Comparison of ENCODE assay signal across 8 cellular contexts in the genomic region with DNA sequence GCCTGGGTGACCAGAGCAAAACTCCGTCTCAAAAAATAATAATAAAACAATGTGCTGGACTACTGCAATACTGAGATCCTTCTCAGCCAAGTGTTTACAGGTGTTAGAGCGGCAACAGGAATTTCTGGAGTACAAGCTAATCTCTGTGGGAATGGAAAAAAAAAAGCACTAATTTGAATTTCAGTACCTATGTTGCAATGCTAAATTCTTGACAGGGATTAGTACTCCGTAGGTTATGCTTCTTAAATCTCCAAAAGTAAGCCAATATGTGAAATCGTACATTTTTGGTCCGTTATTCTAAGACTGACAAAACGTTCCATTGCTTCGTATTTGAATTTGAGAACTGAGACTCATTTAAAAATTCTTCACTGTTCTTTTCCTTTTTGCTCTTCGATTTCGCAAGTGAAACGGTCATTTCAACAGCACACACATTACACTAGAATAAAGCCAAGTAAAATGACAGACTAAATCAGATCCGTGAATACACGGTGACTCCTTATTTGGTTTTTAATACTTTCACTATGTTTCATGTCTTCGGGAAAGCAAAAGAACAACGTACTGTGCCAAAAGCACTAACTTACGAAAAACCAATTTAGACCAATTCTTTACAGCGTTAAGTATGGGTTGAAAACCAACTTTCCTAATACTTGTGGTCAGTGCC. TPM values are rescaled to one million over a fixed set of nuclear protein-coding genes. Genes with fewer than 3 reads are reported as not detected.
DNase-seq lines count a peak whose midpoint lies in the region; ATAC-seq and TF ChIP-seq lines count a peak whose summit lies in the region.

No MANE protein-coding gene starts in this region.

- no peaks in the 10 kb centered on the region for H3K36me3 ChIP-seq in IMR-90 (ENCODE audit: control insufficient read depth, insufficient read depth, low read length)
- H3K36me3 ChIP-seq in adrenal gland (replicated peaks in 1 of 2) = no peaks in the 10 kb centered on the region
- H3K36me3 ChIP-seq in thyroid gland = no peaks in the 10 kb centered on the region

- H3K79me1 ChIP-seq in IMR-90 (ENCODE audit: low read depth in 1 of 2, low read length in 2 of 2) = peaks cover 5 to 27% of the 10 kb centered on the region in 2 experiments; a peak in 3 of 4 replicates

- no peaks in the 10 kb centered on the region for H3K27me3 Mint-ChIP-seq in CD14-positive monocyte (ENCODE audit: low read depth in 3 of 3)

- H3K9me1 ChIP-seq in IMR-90 (ENCODE audit: insufficient read depth, low read length) = peaks cover 12% of the 10 kb centered on the region

- H3K4me1 ChIP-seq in IMR-90 (ENCODE audit: control insufficient read depth, insufficient read depth, low read length) (peaks cover 17% of the 10 kb centered on the region), adrenal gland (replicated peaks in 1 of 2) (peaks cover 16 to 41% of the 10 kb centered on the region in 2 donors), thyroid gland (peaks cover 37 to 47% of the 10 kb centered on the region in 2 donors)

- no peak for TF ChIP-seq RAD21 in IMR-90 (IDR thresholded peaks at IDR 0.05; ENCODE audit: low read length)

- BruUV-seq in IMR-90 (replicated peaks; lab: Mats Ljungman, UMichigan) = TSS peak; percentile 63

- H2AK5ac ChIP-seq in IMR-90 (ENCODE audit: low read depth, low read length) = 0 out of 2 replicates have a peak overlapping the region, but pooled peaks have one; percentile 2

- ATAC-seq in IMR-90 (ENCODE audit: low read depth) = no peak
- ATAC-seq in GM21447 (IDR thresholded peaks at IDR 0.05; ENCODE audit: unreplicated experiment) = no peak
- ATAC-seq in HG03045 (IDR thresholded peaks at IDR 0.05; ENCODE audit: unreplicated experiment) = no peak

- H3K36me3 Mint-ChIP-seq in CD14-positive monocyte = peaks cover 1 to 4% of the 10 kb centered on the region in 2 donors

- dilution Hi-C loops in IMR-90 (cut with HindIII; ENCODE audit: low sequenced_read_pairs, unreplicated experiment) = no loop called here

- no peak overlapping the region for H2AK9ac ChIP-seq in IMR-90 (replicated peaks; ENCODE audit: low read depth, low read length, poor library complexity)

- intact Hi-C loops in CD14-positive monocyte (cut with micrococcal nuclease) = loop anchor here in 1 of 2 donors (2.0 kb wide), 1 partner anchor 69 kb away; no protein-coding TSS in a partner anchor
- intact Hi-C loops in IMR-90 (cut with micrococcal nuclease) = no loop called here
- intact Hi-C loops in adrenal gland (cut with DNase I) = no loop called here
- intact Hi-C loops in thyroid gland (cut with DNase I) = loop anchor here (5.0 kb wide), 1 partner anchor 67 kb away; no protein-coding TSS in a partner anchor

- H3K18ac ChIP-seq in IMR-90 (ENCODE audit: low read depth, low read length) = peak overlapping the region; percentile 83

- TF ChIP-seq POLR2A in IMR-90 (IDR thresholded peaks at IDR 0.05; ENCODE audit: low read depth, low read length) (no peak), adrenal gland (IDR thresholded peaks at IDR 0.05) (peak in 1 of 2 donors; percentile 25), thyroid gland (IDR thresholded peaks at IDR 0.05) (no peak)

- DNase-seq in CD14-positive monocyte (ENCODE audit: low spot score) (no peak), IMR-90 (peak; percentile 45), adrenal gland (no peak), thyroid gland (no peak), hypothalamus (lab: John Stamatoyannopoulos, UW) (no peak)

- H4K8ac ChIP-seq in IMR-90 (ENCODE audit: low read depth in 2 of 2, low read length in 2 of 2) = peak overlapping the region; percentile 44 to 65

- H2BK120ac ChIP-seq in IMR-90 (ENCODE audit: low read depth, low read length) = peak overlapping the region; percentile 48

- H3K56ac ChIP-seq in IMR-90 (ENCODE audit: extremely low read depth, insufficient read depth, low read length) = peak overlapping the region; percentile 68

- peak overlapping the region; percentile 72 for H3K4ac ChIP-seq in IMR-90 (ENCODE audit: low read depth, low read length)

- peaks cover 44% of the 10 kb centered on the region for H3K4me1 Mint-ChIP-seq in CD14-positive monocyte

- 25% methylated on average over 7 of the region's 16 CpGs; no CpG with 5 or more reads in 1 of the 2 experiments for WGBS in IMR-90 (ENCODE audit: extremely low coverage in 2 of 2, insufficient read length in 1 of 2), 2 experiments
- 23 to 28% (median 26%) methylated on average over 16 of the region's 16 CpGs for WGBS in adrenal gland, 4 donors
- 16 to 27% methylated on average over 16 of the region's 16 CpGs for WGBS in thyroid gland, 2 donors

- peak overlapping the region; percentile 43 for H3K23ac ChIP-seq in IMR-90 (ENCODE audit: low read depth, low read length)

- peak overlapping the region; percentile 89 for H3K4me2 ChIP-seq in IMR-90 (ENCODE audit: low read depth, low read length)

- peaks cover 19% of the 10 kb centered on the region for H4K20me1 ChIP-seq in IMR-90 (ENCODE audit: insufficient read depth, low read length)

- H3K9me3 Mint-ChIP-seq in CD14-positive monocyte = no peaks in the 10 kb centered on the region

- peak overlapping the region; percentile 51 for H4K5ac ChIP-seq in IMR-90 (ENCODE audit: low read depth, low read length)

- no peaks in the 10 kb centered on the region for H3K27me3 ChIP-seq in IMR-90 (ENCODE audit: control insufficient read depth, insufficient read depth, low read length)
- H3K27me3 ChIP-seq in adrenal gland = no peaks in the 10 kb centered on the region
- no peaks in the 10 kb centered on the region for H3K27me3 ChIP-seq in layer of hippocampus (ENCODE audit: control insufficient read depth, insufficient read depth, low read length)
- no peaks in the 10 kb centered on the region for H3K27me3 ChIP-seq in thyroid gland

- peak overlapping the region; percentile 23 for H4K91ac ChIP-seq in IMR-90 (ENCODE audit: insufficient read depth, low read depth, low read length)

- H3K9me3 ChIP-seq in IMR-90 (ENCODE audit: control insufficient read depth, insufficient read depth, low read length) = no peaks in the 10 kb centered on the region
- no peaks in the 10 kb centered on the region for H3K9me3 ChIP-seq in adrenal gland (replicated peaks in 1 of 3)
- no peaks in the 10 kb centered on the region for H3K9me3 ChIP-seq in thyroid gland

- H3K27ac Mint-ChIP-seq in CD14-positive monocyte = peak overlapping the region; percentile 80 to 91 (median 88)

- no peak overlapping the region for H2AFZ ChIP-seq in IMR-90 (replicated peaks; ENCODE audit: low read length, poor library complexity)

- in situ Hi-C loops in IMR-90 (cut with MboI; ENCODE audit: low sequenced_read_pairs) = loop anchor here (25.0 kb wide), 1 partner anchor 783 kb away; the partner anchor contains the start of gene SLC3A2

- H2BK15ac ChIP-seq in IMR-90 (ENCODE audit: low read depth, low read length) = peak overlapping the region; percentile 17; the same call in 1 of the 3 replicates

- H2BK20ac ChIP-seq in IMR-90 (ENCODE audit: low read depth, low read length) = no peak overlapping the region

- peak overlapping the region; percentile 93 for H3K9ac ChIP-seq in IMR-90 (ENCODE audit: low read depth, low read length)

- no peak for TF ChIP-seq CTCF in CD14-positive monocyte (IDR thresholded peaks at IDR 0.05)
- TF ChIP-seq CTCF in IMR-90 (conservative IDR thresholded peaks at IDR 0.05; ENCODE audit: low read depth, low read length) = no peak
- peak in 1 of 6 experiments; percentile 19 for TF ChIP-seq CTCF in adrenal gland (IDR thresholded peaks at IDR 0.05)
- TF ChIP-seq CTCF in thyroid gland (IDR thresholded peaks at IDR 0.05) = peak in 1 of 6 experiments; percentile 26

- CTCF ChIA-PET in IMR-90 (lab: Yijun Ruan, JAX) = interaction anchor here (1.2 to 1.3 kb wide), 3 partner anchors 9 to 98 kb away, joined by 3 to 6 read pairs (median 5); partner anchors contain the start of gene ZFTA

- POLR2A ChIA-PET in IMR-90 (lab: Charles Lee; ENCODE audit: unreplicated experiment) = interaction anchor here (0.9 kb wide), 1 partner anchor 12 kb away, joined by 3 read pairs; no protein-coding TSS in a partner anchor

- H3K4me3 Mint-ChIP-seq in CD14-positive monocyte = peak overlapping the region; percentile 76 to 91

- H3K27ac ChIP-seq in IMR-90 (ENCODE audit: insufficient read depth, low read length) (peak overlapping the region; percentile 82), adrenal gland (peak overlapping the region; percentile 87 to 99 (median 97)), layer of hippocampus (ENCODE audit: low read depth, low read length) (peak overlapping the region; percentile 94), thyroid gland (peak overlapping the region; percentile 98 to 100 (median 98))

- H3K4me3 ChIP-seq in IMR-90 (ENCODE audit: insufficient read depth, low read depth, low read length) (peak overlapping the region; percentile 75), adrenal gland (peak overlapping the region; percentile 50 to 100 (median 65)), thyroid gland (replicated peaks in 1 of 3) (peak overlapping the region; percentile 73 to 93 (median 83))

- peak overlapping the region; percentile 54 for H2BK5ac ChIP-seq in IMR-90 (ENCODE audit: low read depth, low read length, poor library complexity, severe bottlenecking)

- H3K14ac ChIP-seq in IMR-90 (replicated peaks; ENCODE audit: low read depth, low read length) = peak overlapping the region; percentile 74

RNA-seq across cellular contexts. Expression of gene ATL3, which starts 1.0 kb away (rescaled TPM):
- polyA plus RNA-seq in CD14-positive monocyte (10 to 100 TPM; 22.7 to 25.5 TPM), IMR-90 (2012; rRNA removed) (16.1 and 19.9 TPM in 2 replicates), adrenal gland (10 to 100 TPM; 12.3 to 33.6 (median 13.3) TPM)
- total RNA-seq in IMR-90 (2012; rRNA removed) (131 and 132 TPM in 2 replicates), adrenal gland (100 to 1,000 TPM in 1 of 8 donors, 10 to 100 TPM in 7; 52.3 to 110 (median 75.7) TPM), thyroid gland (100 to 1,000 TPM in 2 of 4 donors, 10 to 100 TPM in 2; 78.7 to 106 (median 98.4) TPM)
- 6.9 and 7.3 TPM in 2 replicates for polyA plus RNA-seq in IMR-90 (2012; cell fraction: cytosol; rRNA removed)
- polyA plus RNA-seq in IMR-90 (2012; cell fraction: nucleus; rRNA removed; ENCODE audit: low replicate concordance) = 5.0 and 13.6 TPM in 2 replicates

RNA-seq across cellular contexts. Expression of gene RTN3, which starts 11.1 kb away (rescaled TPM):
- 100 to 1,000 TPM; 232 to 341 TPM for polyA plus RNA-seq in CD14-positive monocyte
- total RNA-seq in IMR-90 (2012; rRNA removed) = 31.2 and 42.5 TPM in 2 replicates
- 56.2 and 64.6 TPM in 2 replicates for polyA plus RNA-seq in IMR-90 (2012; rRNA removed)
- 19.4 and 71.2 TPM in 2 replicates for polyA plus RNA-seq in IMR-90 (2012; cell fraction: cytosol; rRNA removed)
- 27.1 and 31.9 TPM in 2 replicates for polyA plus RNA-seq in IMR-90 (2012; cell fraction: nucleus; rRNA removed; ENCODE audit: low replicate concordance)
- total RNA-seq in adrenal gland = 100 to 1,000 TPM in 4 of 8 donors, 10 to 100 TPM in 4; 76.7 to 174 (median 106) TPM
- 100 to 1,000 TPM in 1 of 3 donors, 10 to 100 TPM in 2; 42.5 to 117 (median 83.2) TPM for polyA plus RNA-seq in adrenal gland
- total RNA-seq in thyroid gland = 100 to 1,000 TPM; 155 to 232 (median 209) TPM

RNA-seq across cellular contexts. Expression of gene PLAAT3, which starts 56.0 kb away (rescaled TPM):
- polyA plus RNA-seq in CD14-positive monocyte (10 to 100 TPM; 34.2 to 67.3 TPM), IMR-90 (2012; rRNA removed) (3.9 and 4.5 TPM in 2 replicates), adrenal gland (100 to 1,000 TPM in 1 of 3 donors, 10 to 100 TPM in 2; 34.8 to 138 (median 41.1) TPM)
- total RNA-seq in IMR-90 (2012; rRNA removed) (3.2 and 3.3 TPM in 2 replicates), adrenal gland (10 to 100 TPM; 31.8 to 79.7 (median 59.7) TPM), thyroid gland (10 to 100 TPM; 42.8 to 96.0 (median 74.6) TPM)
- 7.4 and 9.5 TPM in 2 replicates for polyA plus RNA-seq in IMR-90 (2012; cell fraction: cytosol; rRNA removed)
- 2.0 and 3.0 TPM in 2 replicates for polyA plus RNA-seq in IMR-90 (2012; cell fraction: nucleus; rRNA removed; ENCODE audit: low replicate concordance)
